ENCODE assay signal across 7 cellular contexts in genomic region chr11:85809881-85810280, GRCh38. TPM values are rescaled to one million over a fixed set of nuclear protein-coding genes. Genes with fewer than 3 reads are reported as not detected.
A peak's percentile ranks its signal among the peaks of the same experiment; 100 is the strongest.
DNase-seq lines count a peak whose midpoint lies in the region; ATAC-seq lines count a peak whose summit lies in the region.

No MANE protein-coding gene starts in this region.

- H3K27me3 Mint-ChIP-seq in naive B cell = peaks cover 6 to 17% (median 11%) of the 10 kb centered on the region in 3 donors

- in situ Hi-C loops in SK-MEL-5 (cut with HindIII; ENCODE audit: low pct_unique_long_range_greater_than_20kb, low sequenced_read_pairs) = no loop called here

- H3K4me1 Mint-ChIP-seq in naive B cell = peaks cover 14 to 19% (median 18%) of the 10 kb centered on the region in 3 donors

- H3K27ac Mint-ChIP-seq in naive B cell = peak overlapping the region in 2 of 6 donors; percentile 24 to 73

- DNase-seq in H7 = peak; percentile 43
- peak; percentile 38 for DNase-seq in SK-MEL-5 (ENCODE audit: low read depth, low spot score)
- peak; percentile 17 for DNase-seq in dermis blood vessel endothelial cell
- no peak for DNase-seq in naive B cell
- DNase-seq in cerebellar nuclear complex (lab: John Stamatoyannopoulos, UW) = no peak
- no peak for DNase-seq in stimulated activated CD4-positive, alpha-beta T cell treated with anti-CD3 and anti-CD28 coated beads, Interleukin-2, amount 100 ng/mL, for 48 hours
- DNase-seq in SIG-M5 treated with dmso at 0.1 percent for 504 hours (lab: John Stamatoyannopoulos, UW; ENCODE audit: unreplicated experiment) = no peak

- no peaks in the 10 kb centered on the region for H3K36me3 Mint-ChIP-seq in naive B cell

- H3K36me3 ChIP-seq in H7 (replicated peaks; ENCODE audit: control insufficient read depth, insufficient read depth, low read length) = no peaks in the 10 kb centered on the region

- ATAC-seq in naive B cell (ENCODE audit: low read depth in 2 of 2) = no peak

- H3K4me3 Mint-ChIP-seq in naive B cell = peak overlapping the region; percentile 72 to 93 (median 87)

- H3K9me3 Mint-ChIP-seq in naive B cell = no peaks in the 10 kb centered on the region

- H3K27me3 ChIP-seq in H7 (ENCODE audit: control insufficient read depth, insufficient read depth, low read length) = peaks cover 29% of the 10 kb centered on the region

- peak overlapping the region; percentile 74; the same call in 1 of the 2 replicates for H3K4me3 ChIP-seq in H7 (ENCODE audit: insufficient read depth, low read depth, low read length)

RNA-seq across cellular contexts. Expression of gene SYTL2, which starts 1.1 kb away (rescaled TPM):
- total RNA-seq in H7 (2014; rRNA removed; shearing (Covaris generic)) = 1.4 and 2.0 TPM in 2 replicates
- 43.7 and 47.5 TPM in 2 replicates for total RNA-seq in SK-MEL-5 (2014; rRNA removed; shearing (Covaris generic))
- 27.0 and 28.9 TPM in 2 replicates for polyA plus RNA-seq in SK-MEL-5 (2015; cell fraction: cytosol; rRNA removed)
- 158 and 165 TPM in 2 replicates for polyA plus RNA-seq in SK-MEL-5 (2015; cell fraction: nucleus; rRNA removed)
- 1.7 and 2.0 TPM in 2 replicates for total RNA-seq in dermis blood vessel endothelial cell
- polyA plus RNA-seq in naive B cell (ENCODE audit: low read depth in 6 of 6) = under 1 TPM in 4 of 6 donors, not detected in 2; 0.32 to 1.00 (median 0.55) TPM

RNA-seq across cellular contexts. Expression of gene CCDC83, which starts 45.3 kb away (rescaled TPM):
- not detected in 2 replicates for total RNA-seq in H7 (2014; rRNA removed; shearing (Covaris generic))
- total RNA-seq in SK-MEL-5 (2014; rRNA removed; shearing (Covaris generic)) = not detected in 2 replicates
- polyA plus RNA-seq in SK-MEL-5 (2015; cell fraction: cytosol; rRNA removed) = not detected in 2 replicates
- not detected in 2 replicates for polyA plus RNA-seq in SK-MEL-5 (2015; cell fraction: nucleus; rRNA removed)
- not detected in 2 replicates for total RNA-seq in dermis blood vessel endothelial cell
- not detected for polyA plus RNA-seq in naive B cell (ENCODE audit: low read depth in 6 of 6)

Comparison
In these comparisons a context has a peak if more than half of its experiments do, and no peak if none do; other contexts are left out.
1. DNase-seq: peak in H7 (single experiment), SK-MEL-5 (single experiment) and dermis blood vessel endothelial cell (single experiment); none in naive B cell (single experiment), cerebellar nuclear complex (0 of 2), stimulated activated CD4-positive, alpha-beta T cell treated with anti-CD3 and anti-CD28 coated beads, Interleukin-2, amount 100 ng/mL, for 48 hours (0 of 2) and SIG-M5 treated with dmso at 0.1 percent for 504 hours (single experiment).
2. RNA of gene SYTL2, which starts 1.1 kb away (total RNA-seq): 43.7 to 47.5 TPM in SK-MEL-5; 1.7 to 2.0 TPM in dermis blood vessel endothelial cell and 1.4 to 2.0 TPM in H7; every median in the first group is over 10 times any median in the second.